In the genomic region with DNA sequence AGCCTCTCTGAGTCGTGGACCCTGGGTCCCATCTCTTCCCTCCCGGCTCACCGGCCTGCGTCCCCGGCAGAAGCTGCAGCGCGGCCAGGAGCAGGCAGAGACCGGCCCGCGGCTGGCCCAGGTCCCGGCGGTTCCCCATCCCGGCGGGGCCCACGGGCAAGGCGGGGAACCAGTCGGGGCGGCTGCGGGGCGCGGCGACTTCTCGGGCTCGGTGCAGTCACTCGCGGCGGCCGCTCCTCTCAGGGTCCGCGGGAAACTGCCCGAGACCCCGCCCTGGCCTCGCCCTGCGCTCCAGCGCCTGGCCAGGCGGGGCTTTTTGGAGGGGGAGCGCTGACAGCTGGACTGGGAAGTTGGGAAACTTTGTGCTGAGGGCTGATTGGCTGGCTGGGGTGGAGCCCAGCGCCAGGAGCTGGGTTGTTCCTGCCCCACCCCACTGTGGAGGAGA, we compare ENCODE assay signal across 2 cellular contexts.
TF ChIP-seq lines count a peak whose summit lies in the region.

TSS of gene COL5A3 (minus strand) at position 258 of the 445 bp plus-strand sequence. CDS start at position 139, 119 bp downstream.

TF ChIP-seq in liver, 16 proteins besides CTCF, POLR2A, EP300 and RAD21:
- no peak for TF ChIP-seq YY1 (IDR thresholded peaks at IDR 0.05)
- TF ChIP-seq, protein P1, sequence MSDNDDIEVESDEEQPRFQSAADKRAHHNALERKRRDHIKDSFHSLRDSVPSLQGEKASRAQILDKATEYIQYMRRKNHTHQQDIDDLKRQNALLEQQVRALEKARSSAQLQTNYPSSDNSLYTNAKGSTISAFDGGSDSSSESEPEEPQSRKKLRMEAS (IDR thresholded peaks at IDR 0.05): no peak
- TF ChIP-seq FOXA1 (IDR thresholded peaks at IDR 0.05): no peak
- TF ChIP-seq TAF1 (conservative IDR thresholded peaks at IDR 0.05): no peak
- TF ChIP-seq, protein P2, sequence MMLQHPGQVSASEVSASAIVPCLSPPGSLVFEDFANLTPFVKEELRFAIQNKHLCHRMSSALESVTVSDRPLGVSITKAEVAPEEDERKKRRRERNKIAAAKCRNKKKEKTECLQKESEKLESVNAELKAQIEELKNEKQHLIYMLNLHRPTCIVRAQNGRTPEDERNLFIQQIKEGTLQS (IDR thresholded peaks at IDR 0.05): no peak
- TF ChIP-seq RXRA (IDR thresholded peaks at IDR 0.05): no peak
- TF ChIP-seq REST (IDR thresholded peaks at IDR 0.05): peak; percentile 29

TF ChIP-seq in HepG2, 621 proteins besides CTCF, POLR2A, EP300 and RAD21:
- TF ChIP-seq ZBTB8A (CRISPR knock-in tag; IDR thresholded peaks at IDR 0.05; ENCODE audit: borderline replicate concordance, low read depth) (no peak), ZNF775 (CRISPR knock-in tag; IDR thresholded peaks at IDR 0.05; ENCODE audit: borderline replicate concordance) (no peak), PCBP1 (IDR thresholded peaks at IDR 0.05; ENCODE audit: borderline replicate concordance, low read depth, low read length) (no peak), ZNF367 (CRISPR knock-in tag; IDR thresholded peaks at IDR 0.05; ENCODE audit: borderline replicate concordance) (no peak), ZNF160 (CRISPR knock-in tag; IDR thresholded peaks at IDR 0.05) (no peak)
- TF ChIP-seq, protein P3, sequence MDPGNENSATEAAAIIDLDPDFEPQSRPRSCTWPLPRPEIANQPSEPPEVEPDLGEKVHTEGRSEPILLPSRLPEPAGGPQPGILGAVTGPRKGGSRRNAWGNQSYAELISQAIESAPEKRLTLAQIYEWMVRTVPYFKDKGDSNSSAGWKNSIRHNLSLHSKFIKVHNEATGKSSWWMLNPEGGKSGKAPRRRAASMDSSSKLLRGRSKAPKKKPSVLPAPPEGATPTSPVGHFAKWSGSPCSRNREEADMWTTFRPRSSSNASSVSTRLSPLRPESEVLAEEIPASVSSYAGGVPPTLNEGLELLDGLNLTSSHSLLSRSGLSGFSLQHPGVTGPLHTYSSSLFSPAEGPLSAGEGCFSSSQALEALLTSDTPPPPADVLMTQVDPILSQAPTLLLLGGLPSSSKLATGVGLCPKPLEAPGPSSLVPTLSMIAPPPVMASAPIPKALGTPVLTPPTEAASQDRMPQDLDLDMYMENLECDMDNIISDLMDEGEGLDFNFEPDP (CRISPR knock-in tag; conservative IDR thresholded peaks at IDR 0.05): no peak
